ENCODE assay signal across 10 cellular contexts in genomic region chr15:91469627-91470567, GRCh38.
A peak's percentile ranks its signal among the peaks of the same experiment; 100 is the strongest.
DNase-seq lines count a peak whose midpoint lies in the region; ATAC-seq and TF ChIP-seq lines count a peak whose summit lies in the region.
"Had no signal": no experiment of that assay in that cellular context is flagged by ENCODE, and none has a peak within 500 bp of the region (broad histone marks: within the 10 kb centered on the region; RNA-seq: fewer than 3 reads in every experiment).

No MANE protein-coding gene starts in this region.

- peak; percentile 88 for ATAC-seq in CD4-positive, alpha-beta T cell (ENCODE audit: poor library complexity)
- ATAC-seq in GM21717 (IDR thresholded peaks at IDR 0.05; ENCODE audit: unreplicated experiment) (no peak), HG03025 (IDR thresholded peaks at IDR 0.05; ENCODE audit: low FRiP score, unreplicated experiment) (no peak), HG03521 (IDR thresholded peaks at IDR 0.05; ENCODE audit: unreplicated experiment) (no peak)
- ATAC-seq: psoas muscle had no signal

- H3K27me3 ChIP-seq in CD4-positive, alpha-beta T cell (ENCODE audit: control insufficient read depth, insufficient read depth, low read length): no peaks in the 10 kb centered on the region

- H3K27ac ChIP-seq in CD4-positive, alpha-beta T cell (ENCODE audit: low read depth, low read length): peak overlapping the region; percentile 7
- H3K27ac ChIP-seq: psoas muscle had no signal

- H3K9me3 ChIP-seq in CD4-positive, alpha-beta T cell (ENCODE audit: control insufficient read depth, low read length): no peaks in the 10 kb centered on the region
- H3K9me3 ChIP-seq: psoas muscle had no signal

- no peaks in the 10 kb centered on the region for H3K36me3 Mint-ChIP-seq in CD4-positive, alpha-beta T cell (ENCODE audit: low read depth)
- no peaks in the 10 kb centered on the region for H3K36me3 Mint-ChIP-seq in activated naive CD4-positive, alpha-beta T cell treated with anti-CD3 and anti-CD28 coated beads for 36 hours (ENCODE audit: low read depth)

- no peaks in the 10 kb centered on the region for H3K27me3 Mint-ChIP-seq in CD4-positive, alpha-beta T cell
- H3K27me3 Mint-ChIP-seq in activated naive CD4-positive, alpha-beta T cell treated with anti-CD3 and anti-CD28 coated beads for 36 hours (ENCODE audit: low read depth): no peaks in the 10 kb centered on the region

- peak; percentile 22 to 74 (median 40) for DNase-seq in CD4-positive, alpha-beta T cell
- DNase-seq in activated CD4-positive, CD25-positive, alpha-beta regulatory T cell treated with anti-CD3 and anti-CD28 coated beads, Interleukin-2, amount 50 U/mL, for 72 hours: peak; percentile 44
- peak; percentile 93 for DNase-seq in activated naive CD4-positive, alpha-beta T cell treated with anti-CD3 and anti-CD28 coated beads for 36 hours
- peak in 3 of 4 experiments; percentile 18 to 56 (median 52) for DNase-seq in stimulated activated CD4-positive, alpha-beta T cell treated with anti-CD3 and anti-CD28 coated beads, Interleukin-1b, Interleukin-23, amount 100 ng/mL, for 24 hours (ENCODE audit: low read depth in 4 of 4, low spot score in 1 of 4)
- no peak for DNase-seq in NCI-H2029 (lab: John Stamatoyannopoulos, UW)
- DNase-seq: GOT3, psoas muscle had no signal

- TF ChIP-seq CTCF in CD4-positive, alpha-beta T cell (IDR thresholded peaks at IDR 0.05): no peak

- H3K9me3 Mint-ChIP-seq in CD4-positive, alpha-beta T cell: peaks cover 3% of the 10 kb centered on the region
- H3K9me3 Mint-ChIP-seq in activated naive CD4-positive, alpha-beta T cell treated with anti-CD3 and anti-CD28 coated beads for 36 hours: peaks cover 2% of the 10 kb centered on the region

- POLR2A ChIA-PET in CD4-positive, alpha-beta T cell (lab: Charles Lee): no interaction called here

- H3K27ac Mint-ChIP-seq in CD4-positive, alpha-beta T cell: peak overlapping the region; percentile 87
- peak overlapping the region; percentile 82 for H3K27ac Mint-ChIP-seq in activated naive CD4-positive, alpha-beta T cell treated with anti-CD3 and anti-CD28 coated beads for 36 hours

- intact Hi-C loops in CD4-positive, alpha-beta T cell (cut with DNase I, micrococcal nuclease): no loop called here
- intact Hi-C loops in activated naive CD4-positive, alpha-beta T cell treated with anti-CD3 and anti-CD28 coated beads for 36 hours (cut with micrococcal nuclease): loop anchor here (1.0 to 5.0 kb wide), 7 partner anchors 15 to 602 kb away; no protein-coding TSS in a partner anchor

- CTCF ChIA-PET in CD4-positive, alpha-beta T cell (lab: Charles Lee): no interaction called here
- CTCF ChIA-PET in activated naive CD4-positive, alpha-beta T cell treated with anti-CD3 and anti-CD28 coated beads for 36 hours (lab: Charles Lee): interaction anchor here (0.6 kb wide), 1 partner anchor 19 kb away, joined by 5 read pairs; no protein-coding TSS in a partner anchor

- H3K4me1 Mint-ChIP-seq in CD4-positive, alpha-beta T cell (ENCODE audit: low read depth): peaks cover 59% of the 10 kb centered on the region
- peaks cover 50% of the 10 kb centered on the region for H3K4me1 Mint-ChIP-seq in activated naive CD4-positive, alpha-beta T cell treated with anti-CD3 and anti-CD28 coated beads for 36 hours (ENCODE audit: low read depth)

- H3K4me3 Mint-ChIP-seq in CD4-positive, alpha-beta T cell: peak overlapping the region; percentile 32
- peak overlapping the region; percentile 0 for H3K4me3 Mint-ChIP-seq in activated naive CD4-positive, alpha-beta T cell treated with anti-CD3 and anti-CD28 coated beads for 36 hours
